10 cellular contexts compared by ENCODE assay signal in the genomic region with DNA sequence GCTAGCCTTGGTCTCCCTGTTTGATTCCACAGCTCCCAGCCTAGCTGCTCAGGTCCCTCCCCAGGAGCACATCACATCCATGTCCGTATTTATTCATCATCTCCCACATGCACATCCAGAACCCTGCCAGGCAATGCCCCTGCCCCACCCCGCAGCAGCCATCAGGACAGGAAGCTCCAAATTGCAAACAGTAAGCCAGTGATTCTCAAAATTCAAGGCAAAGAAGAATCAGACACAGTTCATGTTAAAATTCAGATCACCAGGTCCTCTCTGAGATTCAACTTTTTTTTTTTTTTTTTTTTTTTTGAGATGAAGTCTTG. TPM values are rescaled to one million over a fixed set of nuclear protein-coding genes. Genes with fewer than 3 reads are reported as not detected.
DNase-seq lines count a peak whose midpoint lies in the region; ATAC-seq and TF ChIP-seq lines count a peak whose summit lies in the region.
"Had no signal": no experiment of that assay in that cellular context is flagged by ENCODE, and none has a peak within 500 bp of the region (broad histone marks: within the 10 kb centered on the region; RNA-seq: fewer than 3 reads in every experiment).

No MANE protein-coding gene starts in this region.

- peaks cover 12% of the 10 kb centered on the region for H3K4me1 Mint-ChIP-seq in activated naive CD8-positive, alpha-beta T cell treated with anti-CD3 and anti-CD28 coated beads, Interleukin-2, amount 10 ng/mL, durations not matched to agents 7 days and 5 days
- peaks cover 5% of the 10 kb centered on the region for H3K4me1 Mint-ChIP-seq in activated naive CD8-positive, alpha-beta T cell treated with anti-CD3 and anti-CD28 coated beads for 36 hours
- peaks cover 14% of the 10 kb centered on the region for H3K4me1 Mint-ChIP-seq in T-helper 17 cell
- peaks cover 6% of the 10 kb centered on the region for H3K4me1 Mint-ChIP-seq in memory B cell

- ATAC-seq in activated naive CD8-positive, alpha-beta T cell treated with anti-CD3 and anti-CD28 coated beads, Interleukin-2, amount 10 ng/mL, durations not matched to agents 7 days and 5 days (ENCODE audit: low read depth) = no peak
- ATAC-seq in T-helper 17 cell (no peak), memory B cell (ENCODE audit: low read depth) (peak; percentile 22)

- no peaks in the 10 kb centered on the region for H3K36me3 Mint-ChIP-seq in activated naive CD8-positive, alpha-beta T cell treated with anti-CD3 and anti-CD28 coated beads, Interleukin-2, amount 10 ng/mL, durations not matched to agents 7 days and 5 days
- no peaks in the 10 kb centered on the region for H3K36me3 Mint-ChIP-seq in activated naive CD8-positive, alpha-beta T cell treated with anti-CD3 and anti-CD28 coated beads for 36 hours
- H3K36me3 Mint-ChIP-seq in T-helper 17 cell (ENCODE audit: low read depth) (peaks cover 3% of the 10 kb centered on the region), memory B cell (no peaks in the 10 kb centered on the region)

- H3K4me1 ChIP-seq in tibial nerve = peaks cover 0 to 18% (median 8%) of the 10 kb centered on the region in 4 donors

- DNase-seq in activated naive CD8-positive, alpha-beta T cell treated with anti-CD3 and anti-CD28 coated beads, Interleukin-2, amount 10 ng/mL, durations not matched to agents 7 days and 5 days = no peak
- no peak for DNase-seq in activated naive CD8-positive, alpha-beta T cell treated with anti-CD3 and anti-CD28 coated beads for 36 hours
- DNase-seq in T-helper 17 cell (no peak), memory B cell (ENCODE audit: low spot score in 2 of 2) (no peak), dedifferentiated amniotic fluid mesenchymal stem cell (ENCODE audit: extremely low spot score) (no peak), H4 (ENCODE audit: low spot score) (no peak), NCI-H187 (lab: John Stamatoyannopoulos, UW) (no peak), tibial nerve (ENCODE audit: low spot score in 2 of 2) (no peak)
- DNase-seq: cortex of kidney had no signal

- no peaks in the 10 kb centered on the region for H3K9me3 ChIP-seq in T-helper 17 cell (ENCODE audit: control insufficient read depth, low read length, poor library complexity, severe bottlenecking)
- no peaks in the 10 kb centered on the region for H3K9me3 ChIP-seq in tibial nerve

- 29 to 46% methylated on average over 2 of the region's 2 CpGs for WGBS in tibial nerve, 2 donors

- TF ChIP-seq CTCF in tibial nerve (IDR thresholded peaks at IDR 0.05) = peak in 1 of 5 experiments; percentile 9

- no peak overlapping the region for H3K27ac Mint-ChIP-seq in activated naive CD8-positive, alpha-beta T cell treated with anti-CD3 and anti-CD28 coated beads, Interleukin-2, amount 10 ng/mL, durations not matched to agents 7 days and 5 days
- no peak overlapping the region for H3K27ac Mint-ChIP-seq in activated naive CD8-positive, alpha-beta T cell treated with anti-CD3 and anti-CD28 coated beads for 36 hours
- H3K27ac Mint-ChIP-seq in T-helper 17 cell (no peak overlapping the region), memory B cell (no peak overlapping the region)
- H3K27ac Mint-ChIP-seq: activated naive CD8-positive, alpha-beta T cell had no signal

- POLR2A ChIA-PET in activated naive CD8-positive, alpha-beta T cell treated with anti-CD3 and anti-CD28 coated beads, Interleukin-2, amount 10 ng/mL, durations not matched to agents 7 days and 5 days (lab: Charles Lee) = interaction anchor here (1.0 to 2.3 kb wide), 8 partner anchors 8 to 271 kb away, joined by 3 to 23 read pairs (median 4); partner anchors contain the start of gene EIF4EBP2

- no peak for TF ChIP-seq EP300 in tibial nerve (IDR thresholded peaks at IDR 0.05)

- H3K36me3 ChIP-seq in tibial nerve = peaks cover 0 to 2% (median 0%) of the 10 kb centered on the region in 3 donors

- peak overlapping the region in 1 of 4 donors; percentile 91 for H3K27ac ChIP-seq in tibial nerve

- no peaks in the 10 kb centered on the region for H3K9me3 Mint-ChIP-seq in activated naive CD8-positive, alpha-beta T cell treated with anti-CD3 and anti-CD28 coated beads, Interleukin-2, amount 10 ng/mL, durations not matched to agents 7 days and 5 days
- H3K9me3 Mint-ChIP-seq in activated naive CD8-positive, alpha-beta T cell treated with anti-CD3 and anti-CD28 coated beads for 36 hours = no peaks in the 10 kb centered on the region
- no peaks in the 10 kb centered on the region for H3K9me3 Mint-ChIP-seq in memory B cell

- no peaks in the 10 kb centered on the region for H3K27me3 ChIP-seq in tibial nerve

- no peak overlapping the region for H3K4me3 ChIP-seq in tibial nerve

- no peak for TF ChIP-seq POLR2A in tibial nerve (IDR thresholded peaks at IDR 0.05)

- no peaks in the 10 kb centered on the region for H3K27me3 Mint-ChIP-seq in activated naive CD8-positive, alpha-beta T cell treated with anti-CD3 and anti-CD28 coated beads, Interleukin-2, amount 10 ng/mL, durations not matched to agents 7 days and 5 days
- H3K27me3 Mint-ChIP-seq in activated naive CD8-positive, alpha-beta T cell treated with anti-CD3 and anti-CD28 coated beads for 36 hours = no peaks in the 10 kb centered on the region
- H3K27me3 Mint-ChIP-seq in T-helper 17 cell = no peaks in the 10 kb centered on the region
- H3K27me3 Mint-ChIP-seq in memory B cell = peaks cover 2% of the 10 kb centered on the region
- H3K27me3 Mint-ChIP-seq: activated naive CD8-positive, alpha-beta T cell had no signal

- peak overlapping the region; percentile 44 for H3K4me3 Mint-ChIP-seq in activated naive CD8-positive, alpha-beta T cell treated with anti-CD3 and anti-CD28 coated beads, Interleukin-2, amount 10 ng/mL, durations not matched to agents 7 days and 5 days
- H3K4me3 Mint-ChIP-seq in activated naive CD8-positive, alpha-beta T cell treated with anti-CD3 and anti-CD28 coated beads for 36 hours = no peak overlapping the region
- H3K4me3 Mint-ChIP-seq in T-helper 17 cell (peak overlapping the region; percentile 61), memory B cell (no peak overlapping the region)
- H3K4me3 Mint-ChIP-seq: activated naive CD8-positive, alpha-beta T cell had no signal

RNA-seq across cellular contexts. Expression of gene LRRC20, which starts 17.7 kb away (rescaled TPM):
- total RNA-seq in activated naive CD8-positive, alpha-beta T cell treated with anti-CD3 and anti-CD28 coated beads, Interleukin-2, amount 10 ng/mL, durations not matched to agents 7 days and 5 days = 10 to 100 TPM; 13.0 to 13.3 TPM
- total RNA-seq in activated naive CD8-positive, alpha-beta T cell treated with anti-CD3 and anti-CD28 coated beads for 36 hours = 10 to 100 TPM; 14.0 to 16.0 TPM
- total RNA-seq in T-helper 17 cell (1 to 10 TPM; 1.9 to 2.5 TPM), tibial nerve (10 to 100 TPM in 1 of 4 donors, 1 to 10 TPM in 3; 4.4 to 11.1 (median 8.6) TPM)
- 8.2 and 9.3 TPM in 2 replicates for total RNA-seq in H4 (2014; rRNA removed; shearing (Covaris generic))

RNA-seq across cellular contexts. Expression of gene EIF4EBP2, which starts 39.2 kb away (rescaled TPM):
- total RNA-seq in activated naive CD8-positive, alpha-beta T cell treated with anti-CD3 and anti-CD28 coated beads, Interleukin-2, amount 10 ng/mL, durations not matched to agents 7 days and 5 days = 10 to 100 TPM; 49.3 to 54.2 TPM
- 10 to 100 TPM; 31.0 to 31.4 TPM for total RNA-seq in activated naive CD8-positive, alpha-beta T cell treated with anti-CD3 and anti-CD28 coated beads for 36 hours
- total RNA-seq in T-helper 17 cell (10 to 100 TPM; 44.2 to 49.5 TPM), tibial nerve (10 to 100 TPM; 68.4 to 87.9 (median 77.2) TPM)
- total RNA-seq in H4 (2014; rRNA removed; shearing (Covaris generic)) = 28.7 and 38.8 TPM in 2 replicates

Comparison
In these comparisons a context has a peak if more than half of its experiments do, and no peak if none do; other contexts are left out.
1. H3K4me3 Mint-ChIP-seq: peak in activated naive CD8-positive, alpha-beta T cell treated with anti-CD3 and anti-CD28 coated beads, Interleukin-2, amount 10 ng/mL, durations not matched to agents 7 days and 5 days (single experiment) and T-helper 17 cell (single experiment); none in activated naive CD8-positive, alpha-beta T cell treated with anti-CD3 and anti-CD28 coated beads for 36 hours (single experiment) and memory B cell (single experiment).